1 cellular context compared by ENCODE assay signal in the genomic region with DNA sequence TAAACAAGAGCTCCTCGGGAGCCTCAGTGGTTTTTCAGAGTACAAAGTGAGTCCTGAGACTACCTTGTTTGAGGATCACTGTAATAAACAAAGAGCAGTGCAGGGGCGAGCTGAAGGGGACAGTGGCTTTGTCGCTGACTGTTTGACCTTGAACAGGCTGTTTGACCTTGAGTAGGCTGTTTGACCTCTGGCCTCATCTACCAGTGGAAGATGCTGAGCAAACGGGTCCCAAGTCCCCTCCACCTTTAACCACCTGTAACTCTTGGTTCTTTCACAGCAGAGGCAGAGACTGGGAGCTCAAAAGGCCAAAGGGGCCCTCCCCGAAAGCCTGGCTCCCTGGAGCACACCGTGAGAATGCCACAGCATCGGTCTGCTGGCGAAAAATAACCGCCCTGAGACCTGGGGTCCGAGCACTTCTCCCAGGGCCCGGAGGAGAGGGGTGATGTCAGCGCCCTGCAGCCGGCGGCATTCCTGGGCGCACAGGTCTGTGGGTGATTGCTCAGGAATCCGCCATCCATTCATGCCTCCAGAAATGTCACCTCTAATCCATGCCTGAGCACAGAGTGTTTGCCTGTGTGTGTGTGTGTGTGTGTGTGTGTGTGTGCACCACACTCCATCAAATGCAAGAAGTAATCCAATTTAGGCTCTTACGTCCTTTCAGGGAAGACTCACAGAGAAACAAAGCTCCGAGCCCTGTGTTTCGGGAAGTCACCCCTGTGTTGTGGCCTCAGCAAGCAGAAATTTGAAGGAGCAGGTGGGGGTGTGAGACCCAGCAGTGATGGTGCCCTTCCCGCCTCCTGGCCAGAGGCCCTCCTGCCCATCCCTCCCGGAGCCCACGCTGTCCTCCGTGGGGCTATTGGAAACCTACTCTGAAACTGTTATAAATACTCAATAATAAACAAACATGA.
TF ChIP-seq lines count a peak whose summit lies in the region.

No MANE protein-coding gene starts in this region.

TF ChIP-seq in HepG2, 621 proteins besides CTCF, POLR2A, EP300 and RAD21:
- peak; percentile 61 for TF ChIP-seq HNF4A (CRISPR knock-in tag; IDR thresholded peaks at IDR 0.05)
- no peak for TF ChIP-seq ZNF639 (CRISPR knock-in tag; conservative IDR thresholded peaks at IDR 0.05)
- no peak for TF ChIP-seq ELF4 (CRISPR knock-in tag; IDR thresholded peaks at IDR 0.05; ENCODE audit: borderline replicate concordance)
- TF ChIP-seq, protein P1, sequence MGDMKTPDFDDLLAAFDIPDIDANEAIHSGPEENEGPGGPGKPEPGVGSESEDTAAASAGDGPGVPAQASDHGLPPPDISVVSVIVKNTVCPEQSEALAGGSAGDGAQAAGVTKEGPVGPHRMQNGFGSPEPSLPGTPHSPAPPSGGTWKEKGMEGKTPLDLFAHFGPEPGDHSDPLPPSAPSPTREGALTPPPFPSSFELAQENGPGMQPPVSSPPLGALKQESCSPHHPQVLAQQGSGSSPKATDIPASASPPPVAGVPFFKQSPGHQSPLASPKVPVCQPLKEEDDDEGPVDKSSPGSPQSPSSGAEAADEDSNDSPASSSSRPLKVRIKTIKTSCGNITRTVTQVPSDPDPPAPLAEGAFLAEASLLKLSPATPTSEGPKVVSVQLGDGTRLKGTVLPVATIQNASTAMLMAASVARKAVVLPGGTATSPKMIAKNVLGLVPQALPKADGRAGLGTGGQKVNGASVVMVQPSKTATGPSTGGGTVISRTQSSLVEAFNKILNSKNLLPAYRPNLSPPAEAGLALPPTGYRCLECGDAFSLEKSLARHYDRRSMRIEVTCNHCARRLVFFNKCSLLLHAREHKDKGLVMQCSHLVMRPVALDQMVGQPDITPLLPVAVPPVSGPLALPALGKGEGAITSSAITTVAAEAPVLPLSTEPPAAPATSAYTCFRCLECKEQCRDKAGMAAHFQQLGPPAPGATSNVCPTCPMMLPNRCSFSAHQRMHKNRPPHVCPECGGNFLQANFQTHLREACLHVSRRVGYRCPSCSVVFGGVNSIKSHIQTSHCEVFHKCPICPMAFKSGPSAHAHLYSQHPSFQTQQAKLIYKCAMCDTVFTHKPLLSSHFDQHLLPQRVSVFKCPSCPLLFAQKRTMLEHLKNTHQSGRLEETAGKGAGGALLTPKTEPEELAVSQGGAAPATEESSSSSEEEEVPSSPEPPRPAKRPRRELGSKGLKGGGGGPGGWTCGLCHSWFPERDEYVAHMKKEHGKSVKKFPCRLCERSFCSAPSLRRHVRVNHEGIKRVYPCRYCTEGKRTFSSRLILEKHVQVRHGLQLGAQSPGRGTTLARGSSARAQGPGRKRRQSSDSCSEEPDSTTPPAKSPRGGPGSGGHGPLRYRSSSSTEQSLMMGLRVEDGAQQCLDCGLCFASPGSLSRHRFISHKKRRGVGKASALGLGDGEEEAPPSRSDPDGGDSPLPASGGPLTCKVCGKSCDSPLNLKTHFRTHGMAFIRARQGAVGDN (CRISPR knock-in tag; IDR thresholded peaks at IDR 0.05) = peak; percentile 47
- TF ChIP-seq, protein P2, sequence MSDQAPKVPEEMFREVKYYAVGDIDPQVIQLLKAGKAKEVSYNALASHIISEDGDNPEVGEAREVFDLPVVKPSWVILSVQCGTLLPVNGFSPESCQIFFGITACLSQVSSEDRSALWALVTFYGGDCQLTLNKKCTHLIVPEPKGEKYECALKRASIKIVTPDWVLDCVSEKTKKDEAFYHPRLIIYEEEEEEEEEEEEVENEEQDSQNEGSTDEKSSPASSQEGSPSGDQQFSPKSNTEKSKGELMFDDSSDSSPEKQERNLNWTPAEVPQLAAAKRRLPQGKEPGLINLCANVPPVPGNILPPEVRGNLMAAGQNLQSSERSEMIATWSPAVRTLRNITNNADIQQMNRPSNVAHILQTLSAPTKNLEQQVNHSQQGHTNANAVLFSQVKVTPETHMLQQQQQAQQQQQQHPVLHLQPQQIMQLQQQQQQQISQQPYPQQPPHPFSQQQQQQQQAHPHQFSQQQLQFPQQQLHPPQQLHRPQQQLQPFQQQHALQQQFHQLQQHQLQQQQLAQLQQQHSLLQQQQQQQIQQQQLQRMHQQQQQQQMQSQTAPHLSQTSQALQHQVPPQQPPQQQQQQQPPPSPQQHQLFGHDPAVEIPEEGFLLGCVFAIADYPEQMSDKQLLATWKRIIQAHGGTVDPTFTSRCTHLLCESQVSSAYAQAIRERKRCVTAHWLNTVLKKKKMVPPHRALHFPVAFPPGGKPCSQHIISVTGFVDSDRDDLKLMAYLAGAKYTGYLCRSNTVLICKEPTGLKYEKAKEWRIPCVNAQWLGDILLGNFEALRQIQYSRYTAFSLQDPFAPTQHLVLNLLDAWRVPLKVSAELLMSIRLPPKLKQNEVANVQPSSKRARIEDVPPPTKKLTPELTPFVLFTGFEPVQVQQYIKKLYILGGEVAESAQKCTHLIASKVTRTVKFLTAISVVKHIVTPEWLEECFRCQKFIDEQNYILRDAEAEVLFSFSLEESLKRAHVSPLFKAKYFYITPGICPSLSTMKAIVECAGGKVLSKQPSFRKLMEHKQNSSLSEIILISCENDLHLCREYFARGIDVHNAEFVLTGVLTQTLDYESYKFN (CRISPR knock-in tag; conservative IDR thresholded peaks at IDR 0.05) = 0 out of 2 replicates have a peak, but pooled peaks have one; percentile 13
- 0 out of 2 replicates have a peak, but pooled peaks have one; percentile 64 for TF ChIP-seq ZNF274 (CRISPR knock-in tag; IDR thresholded peaks at IDR 0.05)
- no peak for TF ChIP-seq ZNF292 (CRISPR knock-in tag; IDR thresholded peaks at IDR 0.05; ENCODE audit: borderline replicate concordance, low read depth)
- TF ChIP-seq, protein P3, sequence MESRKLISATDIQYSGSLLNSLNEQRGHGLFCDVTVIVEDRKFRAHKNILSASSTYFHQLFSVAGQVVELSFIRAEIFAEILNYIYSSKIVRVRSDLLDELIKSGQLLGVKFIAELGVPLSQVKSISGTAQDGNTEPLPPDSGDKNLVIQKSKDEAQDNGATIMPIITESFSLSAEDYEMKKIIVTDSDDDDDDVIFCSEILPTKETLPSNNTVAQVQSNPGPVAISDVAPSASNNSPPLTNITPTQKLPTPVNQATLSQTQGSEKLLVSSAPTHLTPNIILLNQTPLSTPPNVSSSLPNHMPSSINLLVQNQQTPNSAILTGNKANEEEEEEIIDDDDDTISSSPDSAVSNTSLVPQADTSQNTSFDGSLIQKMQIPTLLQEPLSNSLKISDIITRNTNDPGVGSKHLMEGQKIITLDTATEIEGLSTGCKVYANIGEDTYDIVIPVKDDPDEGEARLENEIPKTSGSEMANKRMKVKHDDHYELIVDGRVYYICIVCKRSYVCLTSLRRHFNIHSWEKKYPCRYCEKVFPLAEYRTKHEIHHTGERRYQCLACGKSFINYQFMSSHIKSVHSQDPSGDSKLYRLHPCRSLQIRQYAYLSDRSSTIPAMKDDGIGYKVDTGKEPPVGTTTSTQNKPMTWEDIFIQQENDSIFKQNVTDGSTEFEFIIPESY (CRISPR knock-in tag; IDR thresholded peaks at IDR 0.05) = peak; percentile 46; the same call in 1 of the 2 replicates
- TF ChIP-seq NRL (CRISPR knock-in tag; IDR thresholded peaks at IDR 0.05; ENCODE audit: borderline replicate concordance) = 0 out of 2 replicates have a peak, but pooled peaks have one; percentile 32
- no peak for TF ChIP-seq SOX6 (IDR thresholded peaks at IDR 0.05)
- peak; percentile 46; the same call in 1 of the 2 replicates for TF ChIP-seq SOX6 (CRISPR knock-in tag; IDR thresholded peaks at IDR 0.05)
- TF ChIP-seq NR2C2 (CRISPR knock-in tag; IDR thresholded peaks at IDR 0.05; ENCODE audit: borderline replicate concordance) = 0 out of 2 replicates have a peak, but pooled peaks have one; percentile 25
- TF ChIP-seq SALL1 (CRISPR knock-in tag; IDR thresholded peaks at IDR 0.05) = peak; percentile 37; the same call in 1 of the 2 replicates
- peak; percentile 8; the same call in 1 of the 2 replicates for TF ChIP-seq RARA (CRISPR knock-in tag; IDR thresholded peaks at IDR 0.05)
- peak; percentile 99 for TF ChIP-seq ESRRA (CRISPR knock-in tag; IDR thresholded peaks at IDR 0.05; ENCODE audit: low read depth)
- TF ChIP-seq NR2F6 (IDR thresholded peaks at IDR 0.05) = peak; percentile 52; the same call in 1 of the 2 replicates
- TF ChIP-seq NR2F6 (CRISPR knock-in tag; IDR thresholded peaks at IDR 0.05) = peak; percentile 70
- peak; percentile 29; the same call in 1 of the 2 replicates for TF ChIP-seq ZMYM4 (CRISPR knock-in tag; IDR thresholded peaks at IDR 0.05)
- TF ChIP-seq, protein P4, sequence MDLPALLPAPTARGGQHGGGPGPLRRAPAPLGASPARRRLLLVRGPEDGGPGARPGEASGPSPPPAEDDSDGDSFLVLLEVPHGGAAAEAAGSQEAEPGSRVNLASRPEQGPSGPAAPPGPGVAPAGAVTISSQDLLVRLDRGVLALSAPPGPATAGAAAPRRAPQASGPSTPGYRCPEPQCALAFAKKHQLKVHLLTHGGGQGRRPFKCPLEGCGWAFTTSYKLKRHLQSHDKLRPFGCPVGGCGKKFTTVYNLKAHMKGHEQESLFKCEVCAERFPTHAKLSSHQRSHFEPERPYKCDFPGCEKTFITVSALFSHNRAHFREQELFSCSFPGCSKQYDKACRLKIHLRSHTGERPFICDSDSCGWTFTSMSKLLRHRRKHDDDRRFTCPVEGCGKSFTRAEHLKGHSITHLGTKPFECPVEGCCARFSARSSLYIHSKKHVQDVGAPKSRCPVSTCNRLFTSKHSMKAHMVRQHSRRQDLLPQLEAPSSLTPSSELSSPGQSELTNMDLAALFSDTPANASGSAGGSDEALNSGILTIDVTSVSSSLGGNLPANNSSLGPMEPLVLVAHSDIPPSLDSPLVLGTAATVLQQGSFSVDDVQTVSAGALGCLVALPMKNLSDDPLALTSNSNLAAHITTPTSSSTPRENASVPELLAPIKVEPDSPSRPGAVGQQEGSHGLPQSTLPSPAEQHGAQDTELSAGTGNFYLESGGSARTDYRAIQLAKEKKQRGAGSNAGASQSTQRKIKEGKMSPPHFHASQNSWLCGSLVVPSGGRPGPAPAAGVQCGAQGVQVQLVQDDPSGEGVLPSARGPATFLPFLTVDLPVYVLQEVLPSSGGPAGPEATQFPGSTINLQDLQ (CRISPR knock-in tag; IDR thresholded peaks at IDR 0.05) = no peak
TF ChIP-seq in HepG2: peak in this region for 13.
